Comparison of ENCODE assay signal across 8 cellular contexts in genomic region chr1:244970661-244971523, GRCh38.
DNase-seq lines count a peak whose midpoint lies in the region; ATAC-seq and TF ChIP-seq lines count a peak whose summit lies in the region.

No MANE protein-coding gene starts in this region.

- no peaks in the 10 kb centered on the region for H3K27me3 ChIP-seq in spleen (replicated peaks in 1 of 7)

- WGBS in spleen, 5 donors, result 0 to 1% (median 0%) methylated on average over 39 to 72 of the region's 72 CpGs

- peak; percentile 94 for DNase-seq in AG09319 (ENCODE audit: extremely low read depth, low read depth)
- peak; percentile 99 for DNase-seq in NCI-H2227 (lab: John Stamatoyannopoulos, UW; ENCODE audit: unreplicated experiment)
- peak; percentile 97 to 98 for DNase-seq in cardiac fibroblast (ENCODE audit: low read depth in 2 of 2)
- peak; percentile 93 for DNase-seq in inferior parietal cortex (ENCODE audit: extremely low spot score)
- peak; percentile 98 for DNase-seq in spleen

- peak; percentile 21 to 41 (median 29) for TF ChIP-seq POLR2A in spleen (IDR thresholded peaks at IDR 0.05)

- intact Hi-C loops in spleen (cut with DNase I; ENCODE audit: low total_unique reads), result loop anchor here (2.0 kb wide), 1 partner anchor 108 kb away; no protein-coding TSS in a partner anchor

- TF ChIP-seq CTCF in AG09319 (IDR thresholded peaks at IDR 0.05; ENCODE audit: low read depth, low read length) (peak; percentile 48), WI38 (IDR thresholded peaks at IDR 0.05; ENCODE audit: low read depth, low read length) (peak; percentile 40), cardiac fibroblast (IDR thresholded peaks at IDR 0.05; ENCODE audit: low read depth, low read length) (peak; percentile 43), spleen (IDR thresholded peaks at IDR 0.05 in 8 of 11, conservative IDR thresholded peaks at IDR 0.05 in 3 of 11) (peak; percentile 56 to 88 (median 76))

- H3K36me3 ChIP-seq in spleen, result no peaks in the 10 kb centered on the region

- peaks cover 0 to 31% (median 18%) of the 10 kb centered on the region in 6 donors for H3K4me1 ChIP-seq in spleen

- H3K27ac ChIP-seq in spleen, result peak overlapping the region; percentile 97 to 100 (median 100)

- no peaks in the 10 kb centered on the region for H3K9me3 ChIP-seq in spleen

- H3K4me3 ChIP-seq in WI38 (ENCODE audit: low read depth, low read length) (peak overlapping the region; percentile 74), cardiac fibroblast (replicated peaks in 1 of 2; ENCODE audit: low read depth in 2 of 2, low read length in 2 of 2) (peak overlapping the region; percentile 65 to 79), spleen (peak overlapping the region; percentile 54 to 76 (median 70))

- ATAC-seq in GM18909 (IDR thresholded peaks at IDR 0.05; ENCODE audit: poor library complexity, unreplicated experiment) (peak; percentile 66), HG03175 (IDR thresholded peaks at IDR 0.05; ENCODE audit: unreplicated experiment) (peak; percentile 66)

Comparison
In these comparisons a context has a peak if more than half of its experiments do, and no peak if none do; other contexts are left out.
1. Peak in every context shown above with its lines: DNase-seq, ATAC-seq, H3K4me3 ChIP-seq and H3K27ac ChIP-seq.